Comparison of ENCODE assay signal across 22 cellular contexts in genomic region chr9:136634904-136635303, GRCh38. TPM values are rescaled to one million over a fixed set of nuclear protein-coding genes. Genes with fewer than 3 reads are reported as not detected.
DNase-seq lines count a peak whose midpoint lies in the region; ATAC-seq, FAIRE-seq and TF ChIP-seq lines count a peak whose summit lies in the region.
"Had no signal": no experiment of that assay in that cellular context is flagged by ENCODE, and none has a peak within 500 bp of the region (broad histone marks: within the 10 kb centered on the region; RNA-seq: fewer than 3 reads in every experiment).

No MANE protein-coding gene starts in this region.

- TF ChIP-seq CTCF in keratinocyte (optimal IDR thresholded peaks at IDR 0.05 in 1 of 3, IDR thresholded peaks at IDR 0.05 in 1 of 3, conservative IDR thresholded peaks at IDR 0.05 in 1 of 3; ENCODE audit: extremely low read depth in 1 of 3, insufficient read depth in 2 of 3, low read length in 3 of 3) (no peak), brain microvascular endothelial cell (IDR thresholded peaks at IDR 0.05; ENCODE audit: low read depth, low read length, missing control alignments) (no peak), smooth muscle cell (IDR thresholded peaks at IDR 0.05; ENCODE audit: borderline replicate concordance, insufficient read depth, poor library complexity, severe bottlenecking) (no peak)

- no peak overlapping the region for H3K4me3 ChIP-seq in BLaER1
- no peak overlapping the region for H3K4me3 ChIP-seq in adipocyte (ENCODE audit: low read length)
- H3K4me3 ChIP-seq in keratinocyte (ENCODE audit: control insufficient read depth in 2 of 3, extremely low read depth in 1 of 3, insufficient read depth in 2 of 3, low read depth in 1 of 3, low read length in 3 of 3): no peak overlapping the region
- H3K4me3 ChIP-seq in brain microvascular endothelial cell (ENCODE audit: low read depth, low read length): no peak overlapping the region
- no peak overlapping the region for H3K4me3 ChIP-seq in smooth muscle cell
- H3K4me3 ChIP-seq in aorta (ENCODE audit: low read length in 2 of 2): no peak overlapping the region

- intact Hi-C loops in aorta (cut with DNase I): no loop called here

- H3K4me1 ChIP-seq in BLaER1 (peaks cover 35% of the 10 kb centered on the region), adipocyte (ENCODE audit: control insufficient read depth, insufficient read depth, low read length) (no peaks in the 10 kb centered on the region), keratinocyte (ENCODE audit: control insufficient read depth, extremely low read depth, insufficient read depth, low read length) (peaks cover 16% of the 10 kb centered on the region), smooth muscle cell (ENCODE audit: low read depth) (no peaks in the 10 kb centered on the region), aorta (ENCODE audit: control insufficient read depth in 1 of 2, insufficient read depth in 2 of 2, low read length in 2 of 2) (no peaks in the 10 kb centered on the region)

- no peaks in the 10 kb centered on the region for H3K9me1 ChIP-seq in keratinocyte (ENCODE audit: control insufficient read depth, extremely low read depth, insufficient read depth, low read length)

- no peaks in the 10 kb centered on the region for H3F3A ChIP-seq in smooth muscle cell (ENCODE audit: low read depth)

- WGBS in smooth muscle cell (ENCODE audit: low lambda C conversion rate): 85% methylated on average over 11 of the region's 11 CpGs
- 83 to 87% methylated on average over 11 of the region's 11 CpGs for WGBS in aorta, 2 donors

- no peak overlapping the region for H3K27ac ChIP-seq in BLaER1
- no peak overlapping the region for H3K27ac ChIP-seq in keratinocyte (ENCODE audit: control insufficient read depth, insufficient read depth, low read length)
- no peak overlapping the region for H3K27ac ChIP-seq in brain microvascular endothelial cell
- no peak overlapping the region for H3K27ac ChIP-seq in smooth muscle cell (ENCODE audit: low read depth)
- H3K27ac ChIP-seq in aorta (ENCODE audit: low read depth in 1 of 2, low read length in 2 of 2): no peak overlapping the region
- H3K27ac ChIP-seq: C4-2B, KMS-11 had no signal

- H4K20me1 ChIP-seq in BLaER1 (0 out of 2 replicates have a peak, but pooled peaks cover 4% of the 10 kb centered on the region), keratinocyte (ENCODE audit: control insufficient read depth, extremely low read depth, insufficient read depth, low read length) (no peaks in the 10 kb centered on the region), smooth muscle cell (ENCODE audit: low read depth) (no peaks in the 10 kb centered on the region)

- dilution Hi-C loops in keratinocyte (cut with MboI; ENCODE audit: extremely low pct_ligation_motif_present, low sequenced_read_pairs): no loop called here

- no peak for FAIRE-seq in keratinocyte (lab: Jason Lieb, UNC)
- FAIRE-seq: A204.1, GM12891, GM18507, HepG2 had no signal

- H3K4me2 ChIP-seq in BLaER1 (0 out of 2 replicates have a peak overlapping the region, but pooled peaks have one; percentile 1), keratinocyte (ENCODE audit: control insufficient read depth, extremely low read depth, insufficient read depth, low read depth, low read length) (peak overlapping the region; percentile 75), smooth muscle cell (no peak overlapping the region)
- H3K4me2 ChIP-seq: KMS-11 had no signal

- H3K36me3 ChIP-seq in BLaER1 (no peaks in the 10 kb centered on the region), adipocyte (ENCODE audit: control insufficient read depth, insufficient read depth, low read length, severe bottlenecking) (no peaks in the 10 kb centered on the region), keratinocyte (ENCODE audit: control insufficient read depth in 2 of 2, extremely low read depth in 1 of 2, insufficient read depth in 2 of 2, low read length in 2 of 2) (no peaks in the 10 kb centered on the region), brain microvascular endothelial cell (replicated peaks) (no peaks in the 10 kb centered on the region), smooth muscle cell (ENCODE audit: low read depth) (no peaks in the 10 kb centered on the region), aorta (ENCODE audit: control insufficient read depth in 1 of 2, insufficient read depth in 2 of 2, low read length in 1 of 2) (no peaks in the 10 kb centered on the region)

- ATAC-seq in aorta (ENCODE audit: low FRiP score): no peak
- ATAC-seq: HepG2 had no signal

- H3K9me3 ChIP-seq in BLaER1 (no peaks in the 10 kb centered on the region), adipocyte (ENCODE audit: control insufficient read depth, low read length) (no peaks in the 10 kb centered on the region), keratinocyte (ENCODE audit: control insufficient read depth, low read depth, low read length) (peaks cover 2% of the 10 kb centered on the region), smooth muscle cell (replicated peaks; ENCODE audit: low read depth) (no peaks in the 10 kb centered on the region), aorta (ENCODE audit: control insufficient read depth, low read length) (no peaks in the 10 kb centered on the region)

- no peak overlapping the region for H2AFZ ChIP-seq in keratinocyte (ENCODE audit: control insufficient read depth, low read length)
- H2AFZ ChIP-seq in smooth muscle cell (ENCODE audit: low read depth): no peak overlapping the region

- DNase-seq in LHCN-M2 (ENCODE audit: low read depth) (peak; percentile 37), adipocyte (ENCODE audit: low read depth) (peak; percentile 26), keratinocyte (ENCODE audit: low read depth, low spot score) (no peak), brain microvascular endothelial cell (no peak), inferior parietal cortex (ENCODE audit: extremely low spot score) (no peak), smooth muscle cell (lab: John Stamatoyannopoulos, UW; ENCODE audit: unreplicated experiment) (no peak), aorta (no peak)
- DNase-seq: DND-41, GF-D8, GOT3, NCI-H1417, NCI-H1930, NCI-H446, NCI-H69, RPMI8226 had no signal

- H3K79me2 ChIP-seq in keratinocyte (ENCODE audit: control insufficient read depth, insufficient read depth, low read length) (no peaks in the 10 kb centered on the region), smooth muscle cell (ENCODE audit: low read depth) (no peaks in the 10 kb centered on the region)

- in situ Hi-C loops in brain microvascular endothelial cell (cut with HindIII; ENCODE audit: low pct_ligation_motif_present, low sequenced_read_pairs): no loop called here

- H3K27me3 ChIP-seq in BLaER1 (no peaks in the 10 kb centered on the region), adipocyte (replicated peaks; ENCODE audit: control insufficient read depth, insufficient read depth, low read length) (peaks cover 10% of the 10 kb centered on the region), keratinocyte (ENCODE audit: control insufficient read depth, extremely low read depth, insufficient read depth, low read length) (peaks cover 8% of the 10 kb centered on the region), brain microvascular endothelial cell (replicated peaks) (no peaks in the 10 kb centered on the region), smooth muscle cell (ENCODE audit: low read depth) (no peaks in the 10 kb centered on the region), aorta (ENCODE audit: control insufficient read depth in 1 of 2, insufficient read depth in 2 of 2, low read length in 1 of 2) (no peaks in the 10 kb centered on the region)

- H3K9ac ChIP-seq in BLaER1: no peak overlapping the region
- no peak overlapping the region for H3K9ac ChIP-seq in adipocyte (ENCODE audit: low read length)
- no peak overlapping the region for H3K9ac ChIP-seq in keratinocyte (ENCODE audit: control insufficient read depth, extremely low read depth, insufficient read depth, low read length)
- no peak overlapping the region for H3K9ac ChIP-seq in smooth muscle cell (ENCODE audit: low read depth)
- H3K9ac ChIP-seq: KMS-11 had no signal

RNA-seq across cellular contexts. Expression of gene EGFL7, which starts 27.8 kb away (rescaled TPM):
- 7.6 and 8.9 TPM in 2 replicates for total RNA-seq in LHCN-M2 (2014; rRNA removed)
- polyA plus RNA-seq in LHCN-M2 (2012): 8.7 TPM
- polyA plus RNA-seq in keratinocyte: 4.2 to 10.5 TPM (median 6.2 TPM) in 3 replicates
- polyA plus RNA-seq in keratinocyte (2011; ENCODE audit: low read depth): 1.0 TPM
- polyA plus RNA-seq in keratinocyte (2011; cell fraction: cytosol; rRNA removed): 3.9 and 15.7 TPM in 2 replicates
- polyA plus RNA-seq in keratinocyte (2011; cell fraction: nucleus; rRNA removed): 7.2 and 12.3 TPM in 2 replicates
- polyA plus RNA-seq in keratinocyte (2012; ENCODE audit: low replicate concordance): 2.4 and 10.1 TPM in 2 replicates
- 1.3 to 4.1 TPM (median 2.7 TPM) in 3 replicates for polyA minus RNA-seq in keratinocyte
- 16.3 TPM for polyA minus RNA-seq in keratinocyte (2011; cell fraction: cytosol; rRNA and poly(A)+ RNA removed)
- polyA minus RNA-seq in keratinocyte (2011; cell fraction: nucleus; rRNA and poly(A)+ RNA removed): 4.7 and 7.5 TPM in 2 replicates
- 60.3 and 61.8 TPM in 2 replicates for total RNA-seq in smooth muscle cell
- 196 and 239 TPM in 2 replicates for polyA plus RNA-seq in smooth muscle cell
- 100 to 1,000 TPM in 1 of 2 donors, 10 to 100 TPM in 1; 78.6 to 308 TPM for total RNA-seq in aorta
- 10 to 100 TPM; 13.1 to 32.0 TPM for polyA plus RNA-seq in aorta

RNA-seq across cellular contexts. Expression of gene AGPAT2, which starts 52.4 kb away (rescaled TPM):
- total RNA-seq in LHCN-M2 (2014; rRNA removed) (36.2 and 40.2 TPM in 2 replicates), smooth muscle cell (42.9 and 48.6 TPM in 2 replicates), aorta (10 to 100 TPM; 26.9 to 31.5 TPM)
- polyA plus RNA-seq in LHCN-M2 (2012): 33.0 TPM
- polyA plus RNA-seq in keratinocyte (26.5 to 35.5 TPM (median 34.7 TPM) in 3 replicates), smooth muscle cell (105 and 122 TPM in 2 replicates), aorta (10 to 100 TPM; 49.5 to 64.9 TPM)
- 3.0 TPM for polyA plus RNA-seq in keratinocyte (2011; ENCODE audit: low read depth)
- polyA plus RNA-seq in keratinocyte (2011; cell fraction: cytosol; rRNA removed): 32.9 and 44.3 TPM in 2 replicates
- polyA plus RNA-seq in keratinocyte (2011; cell fraction: nucleus; rRNA removed): 32.8 and 43.6 TPM in 2 replicates
- polyA plus RNA-seq in keratinocyte (2012; ENCODE audit: low replicate concordance): 20.3 and 38.1 TPM in 2 replicates
- polyA minus RNA-seq in keratinocyte: 22.2 to 51.8 TPM (median 23.8 TPM) in 3 replicates
- polyA minus RNA-seq in keratinocyte (2011; cell fraction: cytosol; rRNA and poly(A)+ RNA removed): 60.4 TPM
- polyA minus RNA-seq in keratinocyte (2011; cell fraction: nucleus; rRNA and poly(A)+ RNA removed): 17.6 and 20.6 TPM in 2 replicates

Comparison
In these comparisons a context has a peak if more than half of its experiments do, and no peak if none do; other contexts are left out.
1. DNase-seq: peak in LHCN-M2 (single experiment) and adipocyte (single experiment); none in keratinocyte (single experiment), brain microvascular endothelial cell (single experiment), inferior parietal cortex (single experiment), smooth muscle cell (single experiment) and aorta (0 of 2).